In the genomic region with DNA sequence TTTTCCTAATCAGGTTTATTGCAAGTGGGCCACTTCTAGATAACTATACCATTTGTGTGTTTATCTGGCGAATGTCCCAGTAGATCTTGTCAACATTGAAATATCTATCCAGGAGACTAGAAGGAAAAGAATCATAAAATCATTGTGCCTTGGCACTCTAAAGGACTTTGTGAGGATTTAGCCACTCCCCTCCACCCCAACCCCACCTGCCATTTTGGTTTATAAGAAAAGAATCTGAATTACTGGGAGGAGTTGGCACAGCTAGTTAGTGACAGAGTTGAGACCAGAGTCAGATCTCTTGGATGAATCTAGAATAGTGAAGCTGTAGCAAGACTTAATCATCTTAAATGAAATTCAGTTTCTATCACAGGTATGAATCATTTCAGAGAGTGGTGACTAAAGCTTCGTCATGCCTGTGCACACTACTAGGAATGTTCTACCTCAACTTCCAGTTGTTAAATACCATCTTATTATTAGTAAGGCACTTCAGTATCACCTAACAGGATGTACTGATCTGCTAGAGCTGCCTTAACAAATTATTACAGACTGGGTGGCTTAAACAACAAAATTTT, we compare ENCODE assay signal across 13 cellular contexts.
A peak's percentile ranks its signal among the peaks of the same experiment; 100 is the strongest.
DNase-seq lines count a peak whose midpoint lies in the region; ATAC-seq and TF ChIP-seq lines count a peak whose summit lies in the region.
"Had no signal": no experiment of that assay in that cellular context is flagged by ENCODE, and none has a peak within 500 bp of the region (broad histone marks: within the 10 kb centered on the region; RNA-seq: fewer than 3 reads in every experiment).

No MANE protein-coding gene starts in this region.

- H3K4me3 ChIP-seq in SJSA1 (no peak overlapping the region), foreskin fibroblast (ENCODE audit: low read depth in 1 of 2, low read length in 2 of 2) (no peak overlapping the region)

- H3K27me3 ChIP-seq in SJSA1 (replicated peaks), result no peaks in the 10 kb centered on the region

- H3K27ac Mint-ChIP-seq in activated naive CD8-positive, alpha-beta T cell treated with anti-CD3 and anti-CD28 coated beads, Interleukin-2, amount 50 U/mL, for 24 hours, result no peak overlapping the region
- no peak overlapping the region for H3K27ac Mint-ChIP-seq in activated naive CD8-positive, alpha-beta T cell treated with anti-CD3 and anti-CD28 coated beads for 36 hours
- H3K27ac Mint-ChIP-seq: activated CD4-positive, alpha-beta T cell treated with anti-CD3 and anti-CD28 coated beads, Interleukin-2, amount 10 ng/mL, durations not matched to agents 7 days and 5 days; T-cell had no signal

- peak; percentile 59 for ATAC-seq in activated naive CD8-positive, alpha-beta T cell treated with anti-CD3 and anti-CD28 coated beads, Interleukin-2, amount 50 U/mL, for 24 hours
- ATAC-seq: T-cell had no signal

- no peaks in the 10 kb centered on the region for H3K9me3 ChIP-seq in SJSA1 (replicated peaks)

- no peaks in the 10 kb centered on the region for H3K36me3 Mint-ChIP-seq in activated naive CD8-positive, alpha-beta T cell treated with anti-CD3 and anti-CD28 coated beads, Interleukin-2, amount 50 U/mL, for 24 hours (ENCODE audit: low read depth)
- no peaks in the 10 kb centered on the region for H3K36me3 Mint-ChIP-seq in activated naive CD8-positive, alpha-beta T cell treated with anti-CD3 and anti-CD28 coated beads for 36 hours
- H3K36me3 Mint-ChIP-seq: T-cell had no signal

- no peak overlapping the region for H3K4me3 Mint-ChIP-seq in activated naive CD8-positive, alpha-beta T cell treated with anti-CD3 and anti-CD28 coated beads, Interleukin-2, amount 50 U/mL, for 24 hours
- H3K4me3 Mint-ChIP-seq in activated naive CD8-positive, alpha-beta T cell treated with anti-CD3 and anti-CD28 coated beads for 36 hours, result no peak overlapping the region
- H3K4me3 Mint-ChIP-seq: activated CD4-positive, alpha-beta T cell treated with anti-CD3 and anti-CD28 coated beads, Interleukin-2, amount 10 ng/mL, durations not matched to agents 7 days and 5 days; T-cell had no signal

- no peaks in the 10 kb centered on the region for H3K4me1 Mint-ChIP-seq in activated naive CD8-positive, alpha-beta T cell treated with anti-CD3 and anti-CD28 coated beads, Interleukin-2, amount 50 U/mL, for 24 hours
- H3K4me1 Mint-ChIP-seq in activated naive CD8-positive, alpha-beta T cell treated with anti-CD3 and anti-CD28 coated beads for 36 hours, result peaks cover 3% of the 10 kb centered on the region
- H3K4me1 Mint-ChIP-seq: activated CD4-positive, alpha-beta T cell treated with anti-CD3 and anti-CD28 coated beads, Interleukin-2, amount 10 ng/mL, durations not matched to agents 7 days and 5 days; T-cell had no signal

- H3K9me3 Mint-ChIP-seq in activated naive CD8-positive, alpha-beta T cell treated with anti-CD3 and anti-CD28 coated beads, Interleukin-2, amount 50 U/mL, for 24 hours, result no peaks in the 10 kb centered on the region
- H3K9me3 Mint-ChIP-seq in activated naive CD8-positive, alpha-beta T cell treated with anti-CD3 and anti-CD28 coated beads for 36 hours, result no peaks in the 10 kb centered on the region
- H3K9me3 Mint-ChIP-seq: activated CD4-positive, alpha-beta T cell treated with anti-CD3 and anti-CD28 coated beads, Interleukin-2, amount 10 ng/mL, durations not matched to agents 7 days and 5 days had no signal

- H3K36me3 ChIP-seq in SJSA1, result no peaks in the 10 kb centered on the region

- DNase-seq in activated naive CD8-positive, alpha-beta T cell treated with anti-CD3 and anti-CD28 coated beads, Interleukin-2, amount 50 U/mL, for 24 hours, result no peak
- no peak for DNase-seq in activated naive CD8-positive, alpha-beta T cell treated with anti-CD3 and anti-CD28 coated beads for 36 hours
- DNase-seq in SJSA1 (ENCODE audit: low read depth in 1 of 2, low spot score in 2 of 2) (peak in 1 of 2 experiments; percentile 24), foreskin fibroblast (peak; percentile 49 to 73), NCI-H1694 (lab: John Stamatoyannopoulos, UW) (no peak), occipital lobe (lab: John Stamatoyannopoulos, UW) (no peak), MV-4-11 (lab: John Stamatoyannopoulos, UW) (no peak)
- no peak for DNase-seq in stimulated activated naive CD4-positive, alpha-beta T cell treated with Interleukin-2 at 50 U/mL for 16 hours (lab: John Stamatoyannopoulos, UW)
- DNase-seq: activated CD4-positive, alpha-beta T cell treated with anti-CD3 and anti-CD28 coated beads, Interleukin-2, amount 10 ng/mL, durations not matched to agents 7 days and 5 days; activated naive CD4-positive, alpha-beta T cell; AML-193; cerebellar nuclear complex; T-cell had no signal

- H3K27ac ChIP-seq in SJSA1, result peak overlapping the region; percentile 39

- TF ChIP-seq CTCF in foreskin fibroblast (IDR thresholded peaks at IDR 0.05; ENCODE audit: low read depth, low read length), result no peak

- H3K27me3 Mint-ChIP-seq in activated naive CD8-positive, alpha-beta T cell treated with anti-CD3 and anti-CD28 coated beads, Interleukin-2, amount 50 U/mL, for 24 hours, result peaks cover 3% of the 10 kb centered on the region
- H3K27me3 Mint-ChIP-seq in activated naive CD8-positive, alpha-beta T cell treated with anti-CD3 and anti-CD28 coated beads for 36 hours, result peaks cover 9% of the 10 kb centered on the region

- H3K4me1 ChIP-seq in SJSA1 (replicated peaks), result peaks cover 51% of the 10 kb centered on the region

Comparison
In these comparisons a context has a peak if more than half of its experiments do, and no peak if none do; other contexts are left out.
1. DNase-seq: peak in foreskin fibroblast (2 of 2); none in activated naive CD8-positive, alpha-beta T cell treated with anti-CD3 and anti-CD28 coated beads, Interleukin-2, amount 50 U/mL, for 24 hours (single experiment), activated naive CD8-positive, alpha-beta T cell treated with anti-CD3 and anti-CD28 coated beads for 36 hours (single experiment), NCI-H1694 (single experiment), stimulated activated naive CD4-positive, alpha-beta T cell treated with Interleukin-2 at 50 U/mL for 16 hours (single experiment), occipital lobe (single experiment) and MV-4-11 (single experiment).